ENCODE assay signal across 10 cellular contexts in genomic region chr12:123801573-123802178, GRCh38. TPM values are rescaled to one million over a fixed set of nuclear protein-coding genes. Genes with fewer than 3 reads are reported as not detected.
A peak's percentile ranks its signal among the peaks of the same experiment; 100 is the strongest.
DNase-seq lines count a peak whose midpoint lies in the region; ATAC-seq and TF ChIP-seq lines count a peak whose summit lies in the region.
"Had no signal": no experiment of that assay in that cellular context is flagged by ENCODE, and none has a peak within 500 bp of the region (broad histone marks: within the 10 kb centered on the region; RNA-seq: fewer than 3 reads in every experiment).

No MANE protein-coding gene starts in this region.

- DNase-seq in GM10266 (ENCODE audit: extremely low spot score) (peak; percentile 32), NAMALWA (ENCODE audit: low spot score) (peak; percentile 59), dedifferentiated amniotic fluid mesenchymal stem cell (ENCODE audit: extremely low spot score) (peak; percentile 41), osteocyte (ENCODE audit: extremely low spot score, unreplicated experiment) (no peak), 8988T (no peak)
- DNase-seq in activated CD4-positive, alpha-beta T cell treated with anti-CD3 and anti-CD28 coated beads, Interleukin-2, amount 50 U/mL, for 1 hour = no peak
- DNase-seq: NCI-H1048, upper lobe of left lung had no signal

- H3K4me3 Mint-ChIP-seq in osteocyte (ENCODE audit: unreplicated experiment) = no peak overlapping the region
- H3K4me3 Mint-ChIP-seq: WTC11 had no signal

- TF ChIP-seq CTCF in GM10266 (IDR thresholded peaks at IDR 0.05; ENCODE audit: control insufficient read depth, insufficient read depth, low read depth, missing control alignments) (no peak), osteocyte (IDR thresholded peaks at IDR 0.05) (peak; percentile 53)

- peaks cover 31% of the 10 kb centered on the region for H3K27me3 Mint-ChIP-seq in osteocyte (ENCODE audit: unreplicated experiment)

- no peaks in the 10 kb centered on the region for H3K36me3 Mint-ChIP-seq in osteocyte (ENCODE audit: unreplicated experiment)
- H3K36me3 Mint-ChIP-seq: WTC11 had no signal

- no peaks in the 10 kb centered on the region for H3K4me1 Mint-ChIP-seq in osteocyte (ENCODE audit: unreplicated experiment)
- H3K4me1 Mint-ChIP-seq: WTC11 had no signal

- H3K27ac Mint-ChIP-seq in osteocyte (ENCODE audit: unreplicated experiment) = no peak overlapping the region
- H3K27ac Mint-ChIP-seq: WTC11 had no signal

- H3K9me3 Mint-ChIP-seq in osteocyte (ENCODE audit: unreplicated experiment) = no peaks in the 10 kb centered on the region
- H3K9me3 Mint-ChIP-seq: WTC11 had no signal

- no peak for ATAC-seq in HG03457 (IDR thresholded peaks at IDR 0.05; ENCODE audit: unreplicated experiment)
- ATAC-seq: WTC11 had no signal

RNA-seq across cellular contexts. Expression of gene DNAH10, which starts 39.6 kb away (rescaled TPM):
- total RNA-seq in osteocyte = 0.16 and 0.29 TPM in 2 replicates

Comparison
In these comparisons a context has a peak if more than half of its experiments do, and no peak if none do; other contexts are left out.
1. DNase-seq: peak in GM10266 (single experiment), NAMALWA (single experiment) and dedifferentiated amniotic fluid mesenchymal stem cell (single experiment); none in osteocyte (single experiment), activated CD4-positive, alpha-beta T cell treated with anti-CD3 and anti-CD28 coated beads, Interleukin-2, amount 50 U/mL, for 1 hour (single experiment) and 8988T (single experiment).